ENCODE assay signal across 13 cellular contexts in the genomic region with DNA sequence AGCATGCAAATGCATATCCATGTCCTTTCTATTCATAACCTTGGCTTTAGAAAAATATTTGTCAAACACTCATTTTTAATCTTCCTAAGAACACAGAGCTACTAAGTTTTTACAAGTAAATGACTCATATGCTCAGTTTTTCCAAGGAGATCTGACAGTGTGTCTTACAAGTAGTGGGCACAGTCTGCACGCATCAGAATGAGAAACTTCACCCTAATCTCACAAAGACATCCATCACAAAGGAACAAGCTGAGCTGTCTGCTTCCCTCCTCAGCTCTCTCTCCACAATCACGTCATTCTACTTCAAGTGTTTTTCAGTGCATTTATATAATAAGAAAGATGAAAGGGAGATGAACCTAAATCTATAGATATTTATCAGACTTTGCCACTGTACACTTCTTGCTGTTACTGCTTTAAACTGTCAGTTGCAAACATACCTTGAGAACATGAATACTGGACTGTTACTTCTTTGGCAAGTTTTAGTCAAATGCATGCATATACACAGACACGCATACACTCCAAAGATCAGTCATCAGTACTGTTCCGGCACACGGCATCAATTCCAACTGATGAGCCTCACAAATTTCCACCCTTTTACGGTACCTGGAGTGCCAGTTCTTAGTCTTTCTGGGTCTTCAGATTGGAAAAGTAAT.
DNase-seq lines count a peak whose midpoint lies in the region; ATAC-seq and TF ChIP-seq lines count a peak whose summit lies in the region.
"Had no signal": no experiment of that assay in that cellular context is flagged by ENCODE, and none has a peak within 500 bp of the region (broad histone marks: within the 10 kb centered on the region; RNA-seq: fewer than 3 reads in every experiment).

No MANE protein-coding gene starts in this region.

- TF ChIP-seq CTCF in mammary epithelial cell (conservative IDR thresholded peaks at IDR 0.05 in 1 of 2, IDR thresholded peaks at IDR 0.05 in 1 of 2; ENCODE audit: extremely low read depth in 1 of 2, insufficient read depth in 1 of 2, low read depth in 1 of 2, low read length in 2 of 2): no peak

- H3K27me3 Mint-ChIP-seq in naive thymus-derived CD8-positive, alpha-beta T cell: no peaks in the 10 kb centered on the region

- H3K9me3 Mint-ChIP-seq in naive thymus-derived CD8-positive, alpha-beta T cell: peaks cover 0 to 2% (median 0%) of the 10 kb centered on the region in 9 donors

- peaks cover 33 to 71% (median 53%) of the 10 kb centered on the region in 4 donors for H3K4me1 Mint-ChIP-seq in naive thymus-derived CD8-positive, alpha-beta T cell

- peak overlapping the region; percentile 38 for H3K27ac ChIP-seq in mammary epithelial cell (ENCODE audit: insufficient read depth, low read depth, low read length)
- H3K27ac ChIP-seq: parathyroid adenoma, suprapubic skin had no signal

- no peaks in the 10 kb centered on the region for H3K27me3 ChIP-seq in mammary epithelial cell (ENCODE audit: insufficient read depth, low read length)
- H3K27me3 ChIP-seq: heart right ventricle, suprapubic skin had no signal

- H3K9me3 ChIP-seq in mammary epithelial cell (replicated peaks; ENCODE audit: insufficient read depth, low read length): no peaks in the 10 kb centered on the region
- H3K9me3 ChIP-seq: heart right ventricle, suprapubic skin had no signal

- dilution Hi-C loops in mammary epithelial cell (cut with HindIII; ENCODE audit: low sequenced_read_pairs): no loop called here

- H3K9ac ChIP-seq in mammary epithelial cell (ENCODE audit: insufficient read depth, low read length): no peak overlapping the region
- H3K9ac ChIP-seq: parathyroid adenoma had no signal

- DNase-seq in EL (peak; percentile 87), M059J (ENCODE audit: low read depth) (peak; percentile 95), mammary epithelial cell (peak; percentile 87), G401 (ENCODE audit: low spot score) (no peak), occipital lobe (lab: John Stamatoyannopoulos, UW) (no peak)
- peak in 1 of 10 donors; percentile 18 for DNase-seq in naive thymus-derived CD8-positive, alpha-beta T cell
- DNase-seq: activated CD8-positive, alpha-beta memory T cell treated with anti-CD3 and anti-CD28 coated beads for 24 hours; heart right ventricle; Kasumi-1 had no signal

- intact Hi-C loops in mammary epithelial cell (cut with micrococcal nuclease): no loop called here

- no peak overlapping the region for H3K4me3 ChIP-seq in mammary epithelial cell (replicated peaks in 1 of 3; ENCODE audit: insufficient read depth in 1 of 3, low read depth in 2 of 3, low read length in 3 of 3)
- H3K4me3 ChIP-seq: heart right ventricle, suprapubic skin had no signal

- peak overlapping the region; percentile 12 to 90 (median 52) for H3K27ac Mint-ChIP-seq in naive thymus-derived CD8-positive, alpha-beta T cell

- peaks cover 17% of the 10 kb centered on the region for H3K4me1 ChIP-seq in mammary epithelial cell (ENCODE audit: insufficient read depth, low read length)

- CTCF ChIA-PET in mammary epithelial cell (lab: Charles Lee; ENCODE audit: low non-redundant PET): no interaction called here

- peak overlapping the region in 4 of 10 donors; percentile 3 to 45 (median 20) for H3K4me3 Mint-ChIP-seq in naive thymus-derived CD8-positive, alpha-beta T cell

- H4K20me1 ChIP-seq in mammary epithelial cell (ENCODE audit: insufficient read depth, low read length): no peaks in the 10 kb centered on the region

- 89% methylated on average over 6 of the region's 6 CpGs for WGBS in mammary epithelial cell (ENCODE audit: low coverage, missing lambda C conversion rate)

- in situ Hi-C loops in mammary epithelial cell (cut with MboI; ENCODE audit: low sequenced_read_pairs in 2 of 2) (no loop called here), G401 (cut with HindIII; ENCODE audit: low sequenced_read_pairs) (no loop called here)

- BruUV-seq in mammary epithelial cell (replicated peaks; lab: Mats Ljungman, UMichigan): no TSS peak

- H2AFZ ChIP-seq in mammary epithelial cell (ENCODE audit: low read depth, low read length): no peak overlapping the region
- H2AFZ ChIP-seq: parathyroid adenoma had no signal

- H3K36me3 ChIP-seq in mammary epithelial cell (ENCODE audit: insufficient read depth, low read length): no peaks in the 10 kb centered on the region
- H3K36me3 ChIP-seq: heart right ventricle, suprapubic skin had no signal

- peak; percentile 87 to 88 for ATAC-seq in naive thymus-derived CD8-positive, alpha-beta T cell
- ATAC-seq in HG02870 (IDR thresholded peaks at IDR 0.05; ENCODE audit: unreplicated experiment): no peak
- no peak for ATAC-seq in HG02970 (IDR thresholded peaks at IDR 0.05; ENCODE audit: low FRiP score, unreplicated experiment)

- peaks cover 23% of the 10 kb centered on the region for H3K79me2 ChIP-seq in mammary epithelial cell (ENCODE audit: insufficient read depth, low read length)

- H3K4me2 ChIP-seq in mammary epithelial cell (ENCODE audit: insufficient read depth, low read depth, low read length): peak overlapping the region; percentile 33

- POLR2A ChIA-PET in naive thymus-derived CD8-positive, alpha-beta T cell (lab: Charles Lee): interaction anchor here (1.0 to 1.2 kb wide), 2 partner anchors 8 to 11 kb away, joined by 4 read pairs; no protein-coding TSS in a partner anchor

- peaks cover 0 to 3% (median 0%) of the 10 kb centered on the region in 3 donors for H3K36me3 Mint-ChIP-seq in naive thymus-derived CD8-positive, alpha-beta T cell

Comparison
In these comparisons a context has a peak if more than half of its experiments do, and no peak if none do; other contexts are left out.
1. DNase-seq: peak in EL (single experiment), M059J (single experiment) and mammary epithelial cell (single experiment); none in G401 (single experiment) and occipital lobe (single experiment).
2. ATAC-seq: peak in naive thymus-derived CD8-positive, alpha-beta T cell (2 of 2); none in HG02870 (single experiment) and HG02970 (single experiment).